12 cellular contexts compared by ENCODE assay signal in genomic region chr2:30412392-30413321, GRCh38. TPM values are rescaled to one million over a fixed set of nuclear protein-coding genes. Genes with fewer than 3 reads are reported as not detected.
DNase-seq lines count a peak whose midpoint lies in the region; ATAC-seq and TF ChIP-seq lines count a peak whose summit lies in the region.
"Had no signal": no experiment of that assay in that cellular context is flagged by ENCODE, and none has a peak within 500 bp of the region (broad histone marks: within the 10 kb centered on the region; RNA-seq: fewer than 3 reads in every experiment).

No MANE protein-coding gene starts in this region.

- intact Hi-C loops in stomach (cut with DNase I; ENCODE audit: low total_unique reads), result no loop called here
- intact Hi-C loops in dorsolateral prefrontal cortex (cut with DNase I), result no loop called here

- peak; percentile 24; the same call in 2 of the 3 replicates for ATAC-seq in SK-N-SH treated with all-trans-retinoic acid at 6 μM for 48 hours
- ATAC-seq in HG03442 (IDR thresholded peaks at IDR 0.05; ENCODE audit: unreplicated experiment), result no peak
- no peak for ATAC-seq in HG02759 (IDR thresholded peaks at IDR 0.05; ENCODE audit: unreplicated experiment)

- H3K27me3 ChIP-seq in stomach (no peaks in the 10 kb centered on the region), dorsolateral prefrontal cortex (no peaks in the 10 kb centered on the region)

- H3K36me3 ChIP-seq in mesodermal cell (ENCODE audit: control insufficient read depth, insufficient read depth, low read length) (no peaks in the 10 kb centered on the region), stomach (no peaks in the 10 kb centered on the region)

- H3K9me3 ChIP-seq in mesodermal cell (ENCODE audit: control insufficient read depth, low read length), result no peaks in the 10 kb centered on the region
- no peaks in the 10 kb centered on the region for H3K9me3 ChIP-seq in stomach

- 90 to 93% methylated on average over 2 to 4 of the region's 5 CpGs for WGBS in mesodermal cell (ENCODE audit: insufficient coverage in 2 of 2), 2 experiments
- 40 to 72% (median 63%) methylated on average over 5 of the region's 5 CpGs for WGBS in stomach, 5 donors

- TF ChIP-seq POLR2A in stomach (IDR thresholded peaks at IDR 0.05), result no peak

- no peak for TF ChIP-seq EP300 in stomach (IDR thresholded peaks at IDR 0.05)

- H3K4me3 ChIP-seq in fibroblast of the aortic adventitia (ENCODE audit: low read depth, low read length) (no peak overlapping the region), mesodermal cell (ENCODE audit: extremely low read depth, insufficient read depth, low read length, poor library complexity, severe bottlenecking) (no peak overlapping the region), stomach (no peak overlapping the region), dorsolateral prefrontal cortex (no peak overlapping the region)

- peak; percentile 79 for DNase-seq in fibroblast of the aortic adventitia (ENCODE audit: low read depth)
- DNase-seq in stomach, result no peak
- no peak for DNase-seq in cerebellum (ENCODE audit: low spot score)
- DNase-seq in dorsolateral prefrontal cortex, result no peak
- DNase-seq: activated CD4-positive, CD25-positive, alpha-beta regulatory T cell; foreskin melanocyte; NCI-H526 treated with DMSO at 0.1 percent for 48 hours; SHP77 had no signal

- TF ChIP-seq CTCF in fibroblast of the aortic adventitia (IDR thresholded peaks at IDR 0.05; ENCODE audit: insufficient read depth, low read length) (no peak), stomach (IDR thresholded peaks at IDR 0.05) (no peak), dorsolateral prefrontal cortex (IDR thresholded peaks at IDR 0.05 in 54 of 56, conservative IDR thresholded peaks at IDR 0.05 in 2 of 56; ENCODE audit: low read depth in 1 of 56, partially characterized antibody in 56 of 56) (no peak)

- H3K4me1 ChIP-seq in mesodermal cell (ENCODE audit: control insufficient read depth, insufficient read depth, low read length, poor library complexity, severe bottlenecking), result peaks cover 20% of the 10 kb centered on the region
- peaks cover 1 to 49% (median 11%) of the 10 kb centered on the region in 4 donors for H3K4me1 ChIP-seq in stomach

- H3K27ac ChIP-seq in mesodermal cell (ENCODE audit: low read depth, low read length, severe bottlenecking) (peak overlapping the region; percentile 76), stomach (peak overlapping the region; percentile 25 to 76 (median 68)), dorsolateral prefrontal cortex (peak overlapping the region in 20 of 59 donors; percentile 3 to 63 (median 29))

TF ChIP-seq in SK-N-SH treated with all-trans-retinoic acid at 6 μM for 48 hours, 23 proteins besides CTCF, POLR2A, EP300 and RAD21:
- peak; percentile 38 for TF ChIP-seq ISL1 (CRISPR knock-in tag; IDR thresholded peaks at IDR 0.05)
- no peak for TF ChIP-seq CREB5 (CRISPR knock-in tag; IDR thresholded peaks at IDR 0.05; ENCODE audit: low read depth)
- peak; percentile 38; the same call in 1 of the 2 replicates for TF ChIP-seq TSHZ2 (CRISPR knock-in tag; IDR thresholded peaks at IDR 0.05)
- no peak for TF ChIP-seq RARB (CRISPR knock-in tag; IDR thresholded peaks at IDR 0.05)

RNA-seq across cellular contexts. Expression of gene LCLAT1, which starts 34.4 kb away (rescaled TPM):
- total RNA-seq in fibroblast of the aortic adventitia (ENCODE audit: low replicate concordance) (21.5 and 31.9 TPM in 2 replicates), stomach (10 to 100 TPM in 4 of 5 donors, 1 to 10 TPM in 1; 7.5 to 51.3 (median 21.1) TPM), cerebellum (19.1 TPM), dorsolateral prefrontal cortex (10 to 100 TPM; 12.2 to 31.1 (median 22.8) TPM)
- 10.1 TPM for polyA plus RNA-seq in mesodermal cell (2013, experiment 1 of 2)
- 9.7 TPM for polyA plus RNA-seq in mesodermal cell (2013, experiment 2 of 2)
- polyA plus RNA-seq in stomach, result 1 to 10 TPM in 2 of 3 donors, under 1 TPM in 1; 0.76 to 2.2 (median 1.8) TPM
